29 cellular contexts compared by ENCODE assay signal in the genomic region with DNA sequence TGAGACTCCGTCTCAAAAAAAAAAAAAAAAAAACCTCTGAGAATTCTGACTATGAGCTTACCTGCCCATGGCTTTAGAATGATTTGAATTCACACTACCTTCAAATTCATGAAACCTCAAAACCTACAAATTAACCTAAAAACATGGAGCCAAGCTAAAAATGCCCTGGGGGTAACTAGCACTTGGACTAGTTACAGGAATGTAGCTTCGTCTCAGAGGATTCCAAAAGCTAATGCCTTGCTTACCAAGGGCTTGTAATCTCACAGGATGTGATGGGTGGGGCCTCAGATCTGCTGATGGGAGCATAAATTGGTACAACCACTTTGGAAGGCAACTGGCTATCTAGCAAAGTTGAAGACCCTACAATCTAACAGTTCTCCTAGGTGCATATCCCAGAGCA.
"Had no signal": no experiment of that assay in that cellular context is flagged by ENCODE, and none has a peak within 500 bp of the region (broad histone marks: within the 10 kb centered on the region; RNA-seq: fewer than 3 reads in every experiment).

No MANE protein-coding gene starts in this region.

- ATAC-seq: esophagus mucosa; gastrocnemius medialis; left lobe of liver; naive thymus-derived CD8-positive, alpha-beta T cell; sciatic nerve; stimulated activated naive CD8-positive, alpha-beta T cell treated with anti-CD3 and anti-CD28 coated beads, Interleukin-15, amount 100 ng/mL, for 72 hours had no signal

- H3K27me3 ChIP-seq: dorsolateral prefrontal cortex, gastrocnemius medialis, right atrium auricular region, tibial artery, upper lobe of left lung had no signal

- FAIRE-seq: colon, kidney, urothelium cell line had no signal

- H3K9me3 ChIP-seq: gastrocnemius medialis, prostate gland had no signal

- H3K4me1 ChIP-seq: gastrocnemius medialis, prostate gland, right atrium auricular region, tibial artery, upper lobe of left lung had no signal

- H3K4me3 ChIP-seq: dorsolateral prefrontal cortex, gastrocnemius medialis, prostate gland, right atrium auricular region, smooth muscle cell, tibial artery, upper lobe of left lung had no signal

- DNase-seq: dorsolateral prefrontal cortex; effector CD8-positive, alpha-beta T cell; endodermal cell; foreskin fibroblast; gastrocnemius medialis; head of caudate nucleus; kidney; mesenchymal stem cell; midbrain; naive thymus-derived CD8-positive, alpha-beta T cell; nephron progenitor cell; nucleus accumbens; stimulated activated CD4-positive, alpha-beta T cell treated with anti-CD3 and anti-CD28 coated beads, Interleukin-12 subunit alpha, Interleukin-12 subunit beta, amount 100 ng/mL, for 4 hours; stimulated activated CD4-positive, alpha-beta T cell treated with anti-CD3 and anti-CD28 coated beads, Interleukin-1b, Interleukin-23, amount 100 ng/mL, for 48 hours; stimulated activated CD4-positive, alpha-beta T cell treated with anti-CD3 and anti-CD28 coated beads, Interleukin-4, amount 100 ng/mL, for 1 hour; stimulated activated CD8-positive, alpha-beta memory T cell treated with anti-CD3 and anti-CD28 coated beads, Interleukin-4, amount 100 ng/mL, for 48 hours; stimulated activated naive CD4-positive, alpha-beta T cell; stimulated activated naive CD8-positive, alpha-beta T cell treated with anti-CD3 and anti-CD28 coated beads, Interleukin-15, amount 100 ng/mL, for 72 hours; tibial artery; upper lobe of left lung had no signal

- H3K27ac ChIP-seq: dorsolateral prefrontal cortex, epithelial cell of prostate, gastrocnemius medialis, prostate gland, right atrium auricular region, tibial artery, upper lobe of left lung had no signal

- H3K4me2 ChIP-seq: smooth muscle cell had no signal

- H3K36me3 ChIP-seq: gastrocnemius medialis, prostate gland, right atrium auricular region, tibial artery, upper lobe of left lung had no signal
